ENCODE assay signal across 1 cellular context in genomic region chr11:67731583-67731982, GRCh38.
TF ChIP-seq lines count a peak whose summit lies in the region.

No MANE protein-coding gene starts in this region.

TF ChIP-seq in A549, 52 proteins besides CTCF, POLR2A, EP300 and RAD21 (continued from another document):
- no peak for TF ChIP-seq REST (IDR thresholded peaks at IDR 0.05)
- TF ChIP-seq FOSL2 (IDR thresholded peaks at IDR 0.05), result no peak
- TF ChIP-seq FOSL2 (CRISPR knock-in tag; IDR thresholded peaks at IDR 0.05), result no peak
- TF ChIP-seq CBX8 (IDR thresholded peaks at IDR 0.05), result no peak
- TF ChIP-seq FOXS1 (CRISPR knock-in tag; IDR thresholded peaks at IDR 0.05), result no peak
- no peak for TF ChIP-seq RFX5 (IDR thresholded peaks at IDR 0.05)
- TF ChIP-seq EHMT2 (IDR thresholded peaks at IDR 0.05; ENCODE audit: low read depth), result no peak
- TF ChIP-seq PHF8 (IDR thresholded peaks at IDR 0.05; ENCODE audit: borderline replicate concordance, low read depth), result no peak
- no peak for TF ChIP-seq SMC3 (IDR thresholded peaks at IDR 0.05)
TF ChIP-seq in A549: peak in this region for 0.
